In the genomic region with DNA sequence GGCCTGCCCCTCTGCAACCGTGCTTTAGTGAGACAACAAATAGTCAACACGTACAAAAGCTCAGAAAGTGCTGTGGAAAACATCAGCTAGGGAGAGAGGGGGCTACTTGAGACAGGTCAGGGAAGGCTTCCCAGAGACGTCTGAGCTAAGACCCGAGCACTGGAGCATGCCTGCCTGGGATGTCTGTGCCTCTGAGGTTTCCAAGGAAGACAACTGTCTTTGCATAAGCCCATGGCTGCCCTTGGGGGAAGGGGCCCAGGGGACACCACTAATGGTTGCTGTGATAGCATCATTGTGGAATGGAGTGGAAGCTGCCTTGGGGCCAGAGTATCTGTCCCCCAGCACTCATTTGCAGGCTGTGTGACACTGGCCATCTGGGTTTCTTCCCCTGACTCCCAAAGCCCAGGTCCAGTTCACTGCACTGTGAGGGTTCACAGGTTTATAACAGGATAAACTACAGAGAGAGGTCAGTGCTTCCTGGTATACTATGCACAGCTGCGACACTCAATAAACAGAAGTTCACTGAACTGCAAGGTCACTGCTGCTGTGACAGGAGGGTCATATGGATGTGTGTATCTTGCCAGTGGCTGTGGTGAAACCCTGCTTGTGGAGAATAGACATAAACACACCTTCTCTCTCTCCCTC, we compare ENCODE assay signal across 11 cellular contexts. TPM values are rescaled to one million over a fixed set of nuclear protein-coding genes. Genes with fewer than 3 reads are reported as not detected.
DNase-seq lines count a peak whose midpoint lies in the region; ATAC-seq, FAIRE-seq and TF ChIP-seq lines count a peak whose summit lies in the region.
"Had no signal": no experiment of that assay in that cellular context is flagged by ENCODE, and none has a peak within 500 bp of the region (broad histone marks: within the 10 kb centered on the region; RNA-seq: fewer than 3 reads in every experiment).

No MANE protein-coding gene starts in this region.

- no peak overlapping the region; a peak in 2 of 4 replicates for H3K4me2 ChIP-seq in H1 (ENCODE audit: insufficient read depth in 1 of 2, low read depth in 2 of 2, low read length in 2 of 2)

- H3K79me1 ChIP-seq in H1 (ENCODE audit: low read depth, low read length), result no peaks in the 10 kb centered on the region

- POLR2A ChIA-PET in Panc1 (lab: Charles Lee) (no interaction called here), H1 (lab: Charles Lee; ENCODE audit: partially characterized antibody) (interaction anchor here (1.6 kb wide), 1 partner anchor 93 kb away, joined by 5 read pairs; no protein-coding TSS in a partner anchor)

- no peak overlapping the region for H4K8ac ChIP-seq in H1 (ENCODE audit: extremely low read depth, insufficient read depth, low read length)

- H3K56ac ChIP-seq in H1 (replicated peaks; ENCODE audit: insufficient read length, low read depth, low read length), result no peak overlapping the region

- no peak for FAIRE-seq in H1 (lab: Jason Lieb, UNC)
- FAIRE-seq: H54 had no signal

- no peak overlapping the region for H3K4me3 ChIP-seq in Panc1 (ENCODE audit: low read depth in 2 of 2, low read length in 2 of 2)
- H3K4me3 ChIP-seq in H1 (ENCODE audit: extremely low read depth in 1 of 4, insufficient read depth in 2 of 4, low read depth in 3 of 4, low read length in 4 of 4), result no peak overlapping the region
- H3K4me3 ChIP-seq in spleen, result peak overlapping the region in 1 of 8 donors; percentile 90
- H3K4me3 ChIP-seq in aorta (ENCODE audit: low read length in 2 of 2), result no peak overlapping the region

- BruUV-seq in Panc1 (replicated peaks; lab: Mats Ljungman, UMichigan), result TSS peak; percentile 85

- in situ Hi-C loops in Panc1 (cut with HindIII; ENCODE audit: low pct_unique_long_range_greater_than_20kb, low sequenced_read_pairs), result no loop called here

- 0 out of 2 replicates have a peak overlapping the region, but pooled peaks have one; percentile 93 for H2AK5ac ChIP-seq in H1 (ENCODE audit: low read depth, low read length)

- H3K4me1 ChIP-seq in Panc1 (ENCODE audit: control insufficient read depth, insufficient read depth, low read length) (peaks cover 27% of the 10 kb centered on the region), H1 (replicated peaks in 1 of 4; ENCODE audit: control insufficient read depth in 3 of 4, insufficient read depth in 4 of 4, low read length in 3 of 4) (peaks cover 0 to 3% (median 0%) of the 10 kb centered on the region in 4 experiments; a peak in 2 of 7 replicates), spleen (peaks cover 28 to 49% (median 42%) of the 10 kb centered on the region in 6 donors), aorta (ENCODE audit: control insufficient read depth in 1 of 2, insufficient read depth in 2 of 2, low read length in 2 of 2) (peaks cover 0 to 4% of the 10 kb centered on the region in 2 donors)

- no peaks in the 10 kb centered on the region for H3K27me3 ChIP-seq in Panc1 (ENCODE audit: control insufficient read depth, insufficient read depth, low read length)
- H3K27me3 ChIP-seq in H1 (replicated peaks in 1 of 4; ENCODE audit: control insufficient read depth in 3 of 4, extremely low read depth in 1 of 4, insufficient read depth in 3 of 4, low read length in 3 of 4), result no peaks in the 10 kb centered on the region
- no peaks in the 10 kb centered on the region for H3K27me3 ChIP-seq in spleen (replicated peaks in 1 of 7)
- no peaks in the 10 kb centered on the region for H3K27me3 ChIP-seq in aorta (ENCODE audit: control insufficient read depth in 1 of 2, insufficient read depth in 2 of 2, low read length in 1 of 2)

- no peak overlapping the region for H3K14ac ChIP-seq in H1 (ENCODE audit: insufficient read length)

- no peak for TF ChIP-seq RAD21 in H1 (IDR thresholded peaks at IDR 0.05 in 1 of 2, conservative IDR thresholded peaks at IDR 0.05 in 1 of 2; ENCODE audit: low read depth in 2 of 2, low read length in 2 of 2)

- no peak overlapping the region for H2BK20ac ChIP-seq in H1 (ENCODE audit: low read length)

- H4K91ac ChIP-seq in H1 (replicated peaks; ENCODE audit: insufficient read length, low read length), result no peak overlapping the region

- CTCF ChIA-PET in Panc1 (lab: Charles Lee) (no interaction called here), H1 (lab: Charles Lee; ENCODE audit: partially characterized antibody) (interaction anchor here (1.6 to 3.1 kb wide), 4 partner anchors 14 to 284 kb away, joined by 3 to 9 read pairs (median 6); no protein-coding TSS in a partner anchor)

- TF ChIP-seq EP300 in H1 (IDR thresholded peaks at IDR 0.05; ENCODE audit: borderline replicate concordance in 1 of 2, low read depth in 2 of 2, low read length in 2 of 2), result no peak

- TF ChIP-seq POLR2A in H1 (IDR thresholded peaks at IDR 0.05; ENCODE audit: control extremely low read depth in 1 of 2, low read depth in 2 of 2, low read length in 2 of 2), result no peak
- TF ChIP-seq POLR2A in spleen (IDR thresholded peaks at IDR 0.05), result no peak

- no peak overlapping the region for H3K27ac ChIP-seq in Panc1 (ENCODE audit: low read length)
- H3K27ac ChIP-seq in H1 (ENCODE audit: low read depth, low read length), result no peak overlapping the region
- H3K27ac ChIP-seq in spleen, result peak overlapping the region in 7 of 8 donors; percentile 91 to 98 (median 96)
- no peak overlapping the region for H3K27ac ChIP-seq in aorta (ENCODE audit: low read depth in 1 of 2, low read length in 2 of 2)

- peak overlapping the region; percentile 97 for H3K27ac Mint-ChIP-seq in activated CD4-positive, alpha-beta T cell treated with anti-CD3 and anti-CD28 coated beads, Interleukin-2, amount 10 ng/mL, durations not matched to agents 24 days and 14 days

- H2BK15ac ChIP-seq in H1 (ENCODE audit: low read length), result no peak overlapping the region

- no peak overlapping the region for H3K18ac ChIP-seq in H1 (ENCODE audit: extremely low read depth, low read length)

- H3K4ac ChIP-seq in H1 (replicated peaks; ENCODE audit: insufficient read length, low read depth, low read length), result no peak overlapping the region

- peaks cover 8% of the 10 kb centered on the region for H3K23me2 ChIP-seq in H1 (ENCODE audit: low read depth, low read length)

- H2BK5ac ChIP-seq in H1 (ENCODE audit: low read depth, low read length), result no peak overlapping the region

- peaks cover 0 to 2% of the 10 kb centered on the region in 2 experiments for H4K20me1 ChIP-seq in H1 (replicated peaks in 1 of 2; ENCODE audit: control insufficient read depth in 1 of 2, insufficient read depth in 2 of 2, low read length in 2 of 2)

- H3K36me3 Mint-ChIP-seq in activated CD4-positive, alpha-beta T cell treated with anti-CD3 and anti-CD28 coated beads, Interleukin-2, amount 10 ng/mL, durations not matched to agents 24 days and 14 days (ENCODE audit: low read depth), result peaks cover 3% of the 10 kb centered on the region

- 60% methylated on average over 5 of the region's 5 CpGs; no CpG with 5 or more reads in 1 of the 2 experiments for WGBS in H1 (ENCODE audit: extremely low coverage in 1 of 2, insufficient coverage in 1 of 2, insufficient read length in 1 of 2, insufficient replicate concordance in 2 of 2, low coverage in 1 of 2, low lambda C conversion rate in 2 of 2, missing lambda C conversion rate in 1 of 2), 2 experiments
- 59 to 78% (median 62%) methylated on average over 5 of the region's 5 CpGs for WGBS in spleen, 5 donors
- WGBS in aorta, 2 donors, result 63 to 69% methylated on average over 5 of the region's 5 CpGs

- H3K4me3 Mint-ChIP-seq in activated CD4-positive, alpha-beta T cell treated with anti-CD3 and anti-CD28 coated beads, Interleukin-2, amount 10 ng/mL, durations not matched to agents 24 days and 14 days, result peak overlapping the region; percentile 93

- ATAC-seq in Panc1, result no peak
- no peak for ATAC-seq in aorta (ENCODE audit: low FRiP score)

- no peak overlapping the region for H3K9ac ChIP-seq in H1 (replicated peaks in 1 of 4; ENCODE audit: extremely low read depth in 1 of 4, low read depth in 3 of 4, low read length in 3 of 4)

- no peak for DNase-seq in activated CD4-positive, alpha-beta T cell treated with anti-CD3 and anti-CD28 coated beads, Interleukin-2, amount 10 ng/mL, durations not matched to agents 24 days and 14 days
- DNase-seq in activated CD4-positive, alpha-beta T cell treated with anti-CD3 and anti-CD28 coated beads for 1 hour, result no peak
- no peak for DNase-seq in Panc1 (ENCODE audit: low read depth, low spot score)
- DNase-seq in H1 (ENCODE audit: low read depth in 1 of 2, low spot score in 2 of 2), result no peak
- DNase-seq in spleen, result no peak
- no peak for DNase-seq in activated gamma-delta T cell (lab: John Stamatoyannopoulos, UW)
- DNase-seq in DMS79 treated with DMSO at 0.1 percent for 48 hours (lab: John Stamatoyannopoulos, UW), result no peak
- no peak for DNase-seq in aorta
- DNase-seq: dermis blood vessel endothelial cell, NCI-H2227 treated with DMSO at 0.1 percent for 48 hours had no signal

- no peak overlapping the region for H3K23ac ChIP-seq in H1 (ENCODE audit: insufficient read length)

- intact Hi-C loops in activated CD4-positive, alpha-beta T cell treated with anti-CD3 and anti-CD28 coated beads, Interleukin-2, amount 10 ng/mL, durations not matched to agents 24 days and 14 days (cut with micrococcal nuclease), result loop anchor here (5.0 kb wide), 3 partner anchors 73 to 1423 kb away; a partner anchor contains a TSS
- intact Hi-C loops in Panc1 (cut with micrococcal nuclease; ENCODE audit: unreplicated experiment) (no loop called here), spleen (cut with DNase I; ENCODE audit: low total_unique reads) (no loop called here), aorta (cut with DNase I) (loop anchor here in 1 of 2 donors (5.0 kb wide), 1 partner anchor 62 kb away; no protein-coding TSS in a partner anchor)

- 0 out of 2 replicates have a peak overlapping the region, but pooled peaks have one; percentile 70 for H2BK12ac ChIP-seq in H1 (ENCODE audit: low read depth, low read length)

- no peaks in the 10 kb centered on the region for H3K9me3 Mint-ChIP-seq in activated CD4-positive, alpha-beta T cell treated with anti-CD3 and anti-CD28 coated beads, Interleukin-2, amount 10 ng/mL, durations not matched to agents 24 days and 14 days

- H4K5ac ChIP-seq in H1 (ENCODE audit: insufficient read length, low read depth, low read length), result no peak overlapping the region

- H2AFZ ChIP-seq in H1 (ENCODE audit: low read length), result no peak overlapping the region

- H2BK120ac ChIP-seq in H1 (replicated peaks; ENCODE audit: low read depth, low read length), result no peak overlapping the region

- H3K79me2 ChIP-seq in H1 (ENCODE audit: control insufficient read depth in 1 of 2, insufficient read depth in 2 of 2, low read length in 2 of 2), result peaks cover 0 to 29% of the 10 kb centered on the region in 2 experiments; a peak in 2 of 4 replicates

- peaks cover 4% of the 10 kb centered on the region for H3K27me3 Mint-ChIP-seq in activated CD4-positive, alpha-beta T cell treated with anti-CD3 and anti-CD28 coated beads, Interleukin-2, amount 10 ng/mL, durations not matched to agents 24 days and 14 days

- no peak for TF ChIP-seq CTCF in Panc1 (IDR thresholded peaks at IDR 0.05)
- TF ChIP-seq CTCF in H1 (IDR thresholded peaks at IDR 0.05; ENCODE audit: control extremely low read depth in 1 of 3, insufficient read depth in 1 of 3, low read depth in 1 of 3, low read length in 3 of 3), result no peak
- TF ChIP-seq CTCF in spleen (IDR thresholded peaks at IDR 0.05 in 8 of 11, conservative IDR thresholded peaks at IDR 0.05 in 3 of 11), result no peak

- peaks cover 37% of the 10 kb centered on the region for H3K4me1 Mint-ChIP-seq in activated CD4-positive, alpha-beta T cell treated with anti-CD3 and anti-CD28 coated beads, Interleukin-2, amount 10 ng/mL, durations not matched to agents 24 days and 14 days

- H3K9me3 ChIP-seq in Panc1 (ENCODE audit: control insufficient read depth, insufficient read depth, low read depth, low read length) (no peaks in the 10 kb centered on the region), H1 (ENCODE audit: insufficient read depth in 2 of 2, low read depth in 1 of 2, low read length in 1 of 2) (no peaks in the 10 kb centered on the region), spleen (no peaks in the 10 kb centered on the region), aorta (ENCODE audit: control insufficient read depth, low read length) (no peaks in the 10 kb centered on the region)

- H3K36me3 ChIP-seq in Panc1 (ENCODE audit: control insufficient read depth, insufficient read depth, low read length), result peaks cover 3% of the 10 kb centered on the region; the same call in 1 of the 2 replicates
- no peaks in the 10 kb centered on the region for H3K36me3 ChIP-seq in H1 (ENCODE audit: control insufficient read depth in 2 of 4, insufficient read depth in 4 of 4, low read length in 3 of 4)
- no peaks in the 10 kb centered on the region for H3K36me3 ChIP-seq in spleen
- no peaks in the 10 kb centered on the region for H3K36me3 ChIP-seq in aorta (ENCODE audit: control insufficient read depth in 1 of 2, insufficient read depth in 2 of 2, low read length in 1 of 2)

RNA-seq across cellular contexts. Expression of a gene that starts 1.5 kb away (rescaled TPM):
- total RNA-seq in activated CD4-positive, alpha-beta T cell treated with anti-CD3 and anti-CD28 coated beads, Interleukin-2, amount 10 ng/mL, durations not matched to agents 24 days and 14 days, result 28.0 and 30.9 TPM in 2 replicates
- total RNA-seq in Panc1 (2021; ENCODE audit: unreplicated experiment), result 36.6 TPM
- polyA plus RNA-seq in Panc1 (2012; ENCODE audit: insufficient read length), result 17.6 TPM
- 21.5 and 21.8 TPM in 2 replicates for total RNA-seq in H1 (2021; fragmentation: NEBNext Ultra II Directional; extraction: Animal tissue kit (Norgen Biotek cat#: 25700))
- 6.7 and 8.1 TPM in 2 replicates for polyA plus RNA-seq in H1 (2011; rRNA removed)
- 9.4 TPM for polyA plus RNA-seq in H1 (2011; cell fraction: cytosol; rRNA removed)
- 14.0 TPM for polyA plus RNA-seq in H1 (2011; cell fraction: nucleus; rRNA removed)
- polyA plus RNA-seq in H1 (2012, experiment 1 of 2), result 8.8 to 14.4 TPM (median 12.1 TPM) in 4 replicates
- 0.66 TPM for polyA plus RNA-seq in H1 (2012, experiment 2 of 2)
- polyA plus RNA-seq in H1 (2013, experiment 1 of 2), result 9.1 TPM
- 9.3 TPM for polyA plus RNA-seq in H1 (2013, experiment 2 of 2)
- polyA minus RNA-seq in H1 (2011; rRNA and poly(A)+ RNA removed), result 33.0 and 42.7 TPM in 2 replicates
- 15.7 TPM for polyA minus RNA-seq in H1 (2011; cell fraction: cytosol; rRNA and poly(A)+ RNA removed)
- polyA minus RNA-seq in H1 (2011; cell fraction: nucleus; rRNA and poly(A)+ RNA removed), result 33.7 TPM
- 10 to 100 TPM; 34.2 to 44.4 (median 41.2) TPM for total RNA-seq in spleen
- 10 to 100 TPM in 1 of 3 donors, 1 to 10 TPM in 2; 6.7 to 10.2 (median 7.7) TPM for polyA plus RNA-seq in spleen
- 10 to 100 TPM; 29.0 to 30.2 TPM for total RNA-seq in aorta
- 1 to 10 TPM; 5.8 to 9.6 TPM for polyA plus RNA-seq in aorta

Comparison
In these comparisons a context has a peak if more than half of its experiments do, and no peak if none do; other contexts are left out.
1. H3K27ac ChIP-seq: peak in spleen (7 of 8); none in Panc1 (single experiment), H1 (single experiment) and aorta (0 of 2).